Comparison of ENCODE assay signal across 8 cellular contexts in the genomic region with DNA sequence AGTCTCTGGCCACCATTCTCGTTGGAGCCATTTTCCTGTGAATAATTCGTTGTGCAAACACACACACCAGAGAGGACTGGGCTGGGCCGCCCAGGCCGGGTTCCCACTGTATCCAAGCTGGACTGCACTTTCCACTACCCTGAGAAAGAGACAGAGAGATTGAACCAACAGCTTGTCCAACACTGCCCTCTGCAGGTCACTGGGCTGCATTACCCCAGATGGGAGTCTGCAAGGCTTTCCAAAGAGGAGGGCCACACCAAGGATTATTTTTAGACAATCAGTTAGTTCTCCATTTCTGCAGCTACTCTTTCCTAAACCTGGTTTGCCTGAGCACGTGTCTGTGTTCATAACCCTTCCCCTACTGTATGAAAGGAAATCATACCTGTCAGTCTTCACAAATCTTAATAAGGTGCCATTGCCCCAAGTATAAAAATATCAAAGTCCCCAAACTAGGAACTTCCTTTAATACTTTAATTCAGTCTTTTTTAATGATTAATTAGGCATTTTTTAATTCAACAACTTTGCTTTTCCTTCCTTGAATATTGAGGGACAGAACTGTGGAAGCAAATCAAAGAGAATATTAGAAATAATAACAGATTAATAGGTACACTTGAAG. TPM values are rescaled to one million over a fixed set of nuclear protein-coding genes. Genes with fewer than 3 reads are reported as not detected.
DNase-seq lines count a peak whose midpoint lies in the region; ATAC-seq and TF ChIP-seq lines count a peak whose summit lies in the region.

No MANE protein-coding gene starts in this region.

- H3K27me3 ChIP-seq in BJ (ENCODE audit: control insufficient read depth, insufficient read depth, low read length) (no peaks in the 10 kb centered on the region), Peyer's patch (no peaks in the 10 kb centered on the region)

- H3K27ac ChIP-seq in Peyer's patch = peak overlapping the region in 2 of 4 donors; percentile 57 to 61

- H3K9me3 Mint-ChIP-seq in activated T-cell treated with anti-CD3 and anti-CD28 coated beads, Interleukin-2, amount 50 U/mL, for 24 hours = no peaks in the 10 kb centered on the region
- no peaks in the 10 kb centered on the region for H3K9me3 Mint-ChIP-seq in nephron

- no peak overlapping the region for H3K27ac Mint-ChIP-seq in activated T-cell treated with anti-CD3 and anti-CD28 coated beads, Interleukin-2, amount 50 U/mL, for 24 hours
- H3K27ac Mint-ChIP-seq in nephron = peak overlapping the region; percentile 26 to 73 (median 73)

- POLR2A ChIA-PET in BJ (lab: Charles Lee) = interaction anchor here (2.4 kb wide), 1 partner anchor 44 kb away, joined by 9 read pairs; no protein-coding TSS in a partner anchor

- H3K36me3 Mint-ChIP-seq in activated T-cell treated with anti-CD3 and anti-CD28 coated beads, Interleukin-2, amount 50 U/mL, for 24 hours (ENCODE audit: low read depth) = no peaks in the 10 kb centered on the region
- no peaks in the 10 kb centered on the region for H3K36me3 Mint-ChIP-seq in nephron (ENCODE audit: low read depth)

- H3K27me3 Mint-ChIP-seq in activated T-cell treated with anti-CD3 and anti-CD28 coated beads, Interleukin-2, amount 50 U/mL, for 24 hours = no peaks in the 10 kb centered on the region
- H3K27me3 Mint-ChIP-seq in nephron (ENCODE audit: low read depth) = no peaks in the 10 kb centered on the region

- TF ChIP-seq CTCF in BJ (IDR thresholded peaks at IDR 0.05; ENCODE audit: insufficient read depth, low read depth, low read length) (peak; percentile 95), Peyer's patch (IDR thresholded peaks at IDR 0.05) (peak; percentile 41 to 96 (median 88)), fibroblast of mammary gland (conservative IDR thresholded peaks at IDR 0.05; ENCODE audit: control insufficient read depth, insufficient read depth, low read depth, low read length) (peak; percentile 99), nephron (IDR thresholded peaks at IDR 0.05; ENCODE audit: unreplicated experiment in 3 of 3) (peak; percentile 95 to 98 (median 97))

- CTCF ChIA-PET in BJ (lab: Yijun Ruan, JAX) = interaction anchor here (0.6 to 30.6 kb wide), 32 partner anchors 9 to 708 kb away, joined by 3 to 1105 read pairs (median 10); a partner anchor contains a TSS

- H3K36me3 ChIP-seq in BJ (ENCODE audit: control insufficient read depth, insufficient read depth, low read length) = no peaks in the 10 kb centered on the region
- no peaks in the 10 kb centered on the region for H3K36me3 ChIP-seq in Peyer's patch

- no peak for DNase-seq in BJ (ENCODE audit: low read depth)
- peak; percentile 95 for DNase-seq in KBM-7
- peak; percentile 58 to 92 (median 83) for DNase-seq in Peyer's patch
- peak; percentile 83 for DNase-seq in activated T-cell treated with anti-CD3 and anti-CD28 coated beads, Interleukin-2, amount 50 U/mL, for 24 hours
- peak; percentile 87 for DNase-seq in fibroblast of mammary gland (ENCODE audit: low read depth)
- DNase-seq in stimulated activated naive CD4-positive, alpha-beta T cell treated with Interleukin-2 at 50 U/mL for 16 hours (lab: John Stamatoyannopoulos, UW) = peak; percentile 60

- TF ChIP-seq POLR2A in Peyer's patch (IDR thresholded peaks at IDR 0.05) = no peak

- H3K4me1 ChIP-seq in Peyer's patch = peaks cover 0 to 17% (median 0%) of the 10 kb centered on the region in 4 donors

- no peak overlapping the region for H3K4me3 Mint-ChIP-seq in activated T-cell treated with anti-CD3 and anti-CD28 coated beads, Interleukin-2, amount 50 U/mL, for 24 hours
- no peak overlapping the region for H3K4me3 Mint-ChIP-seq in nephron

- H3K4me1 Mint-ChIP-seq in activated T-cell treated with anti-CD3 and anti-CD28 coated beads, Interleukin-2, amount 50 U/mL, for 24 hours (ENCODE audit: low read depth) = no peaks in the 10 kb centered on the region
- H3K4me1 Mint-ChIP-seq in nephron = peaks cover 37% of the 10 kb centered on the region

- ATAC-seq in GM19438 (IDR thresholded peaks at IDR 0.05; ENCODE audit: low read depth, unreplicated experiment) = peak; percentile 77

- no peaks in the 10 kb centered on the region for H3K9me3 ChIP-seq in Peyer's patch

- no peak overlapping the region for H3K4me3 ChIP-seq in BJ (ENCODE audit: low read depth, low read length)
- no peak overlapping the region for H3K4me3 ChIP-seq in Peyer's patch
- H3K4me3 ChIP-seq in fibroblast of mammary gland (ENCODE audit: control insufficient read depth, low read depth, low read length) = no peak overlapping the region

- in situ Hi-C loops in KBM-7 (cut with MboI; ENCODE audit: low pct_unique_long_range_greater_than_20kb, low sequenced_read_pairs) = loop anchor here (25.0 kb wide), 1 partner anchor 537 kb away; no protein-coding TSS in a partner anchor

RNA-seq across cellular contexts. Expression of a gene that starts 13.3 kb away (rescaled TPM):
- polyA plus RNA-seq in BJ (2011; rRNA removed) = 14.8 and 19.2 TPM in 2 replicates
- polyA minus RNA-seq in BJ (2011; rRNA and poly(A)+ RNA removed) = 6.6 and 6.7 TPM in 2 replicates
- total RNA-seq in Peyer's patch = not detected
